In the genomic region with DNA sequence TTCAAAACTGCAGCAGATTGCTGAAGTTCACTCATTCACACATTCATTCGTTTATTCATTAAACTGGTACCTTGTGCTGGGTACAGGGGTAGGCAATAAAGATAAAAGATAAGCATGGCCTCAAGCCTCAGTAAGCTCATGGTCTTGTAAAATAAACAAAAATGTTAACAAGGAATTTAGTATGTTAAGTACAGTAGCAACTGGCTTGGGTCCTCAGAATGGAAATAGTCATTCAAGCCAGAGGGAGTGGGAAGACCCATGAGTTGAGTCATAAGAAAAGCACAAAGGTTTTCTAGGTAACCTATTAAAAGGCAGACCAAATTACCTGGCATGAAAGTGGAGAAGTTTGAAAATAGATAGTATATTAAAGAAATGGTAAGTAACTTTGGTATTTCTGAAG, we compare ENCODE assay signal across 20 cellular contexts.
A peak's percentile ranks its signal among the peaks of the same experiment; 100 is the strongest.
DNase-seq lines count a peak whose midpoint lies in the region; ATAC-seq and TF ChIP-seq lines count a peak whose summit lies in the region.
"Had no signal": no experiment of that assay in that cellular context is flagged by ENCODE, and none has a peak within 500 bp of the region (broad histone marks: within the 10 kb centered on the region; RNA-seq: fewer than 3 reads in every experiment).

No MANE protein-coding gene starts in this region.

- H3K36me3 ChIP-seq in PC-3 (ENCODE audit: low read depth, low read length) (no peaks in the 10 kb centered on the region), brain microvascular endothelial cell (replicated peaks) (no peaks in the 10 kb centered on the region), body of pancreas (replicated peaks in 1 of 2; ENCODE audit: insufficient read depth in 1 of 2, low read depth in 2 of 2) (no peaks in the 10 kb centered on the region)
- H3K36me3 ChIP-seq: cardiac muscle cell had no signal

- BruUV-seq in PC-3 (replicated peaks; lab: Mats Ljungman, UMichigan), result no TSS peak

- ATAC-seq in GM19463 (IDR thresholded peaks at IDR 0.05; ENCODE audit: unreplicated experiment) (peak; percentile 85), HG03135 (IDR thresholded peaks at IDR 0.05; ENCODE audit: unreplicated experiment) (peak; percentile 84), PC-3 (peak; percentile 88), GM18517 (IDR thresholded peaks at IDR 0.05; ENCODE audit: unreplicated experiment) (no peak), body of pancreas (no peak)
- ATAC-seq: natural killer cell treated with Interleukin-12 subunit alpha and Interleukin-12 subunit beta and Interleukin-15 and Interleukin-18, amount 100 ng/mL, for 72 hours had no signal

- DNase-seq in ACHN (peak; percentile 2), PC-3 (peak; percentile 84), hepatic stellate cell (ENCODE audit: low spot score) (no peak), brain microvascular endothelial cell (no peak), body of pancreas (no peak)
- DNase-seq: activated CD4-positive, alpha-beta T cell treated with anti-CD3 and anti-CD28 coated beads for 48 hours; DMS153; hypothalamus; kidney; mesendoderm; NCI-H1417 treated with DMSO at 0.1 percent for 48 hours; NCI-H2171 treated with DMSO at 0.1 percent for 48 hours; SHP77 treated with DMSO at 0.1 percent for 48 hours; stimulated activated CD8-positive, alpha-beta memory T cell treated with anti-CD3 and anti-CD28 coated beads, Interleukin-4, amount 100 ng/mL, for 48 hours; T-helper 1 cell had no signal

- 0 out of 2 replicates have a peak, but pooled peaks cover 6% of the 10 kb centered on the region for H3K9me2 ChIP-seq in PC-3 (replicated peaks; ENCODE audit: low read length)

- H3K27me3 ChIP-seq in PC-3 (ENCODE audit: low read length), result no peaks in the 10 kb centered on the region
- H3K27me3 ChIP-seq in brain microvascular endothelial cell (replicated peaks), result no peaks in the 10 kb centered on the region
- no peaks in the 10 kb centered on the region for H3K27me3 ChIP-seq in body of pancreas
- H3K27me3 ChIP-seq: cardiac muscle cell had no signal

- H3K9me3 ChIP-seq in PC-3 (ENCODE audit: low read length) (no peaks in the 10 kb centered on the region), body of pancreas (no peaks in the 10 kb centered on the region)

- TF ChIP-seq POLR2A in body of pancreas (IDR thresholded peaks at IDR 0.05), result no peak

- H3K4me3 ChIP-seq in PC-3 (ENCODE audit: low read length) (no peak overlapping the region), brain microvascular endothelial cell (ENCODE audit: low read depth, low read length) (no peak overlapping the region), body of pancreas (no peak overlapping the region)
- H3K4me3 ChIP-seq: cardiac muscle cell had no signal

- H3K27ac ChIP-seq in PC-3 (ENCODE audit: low read length) (no peak overlapping the region), brain microvascular endothelial cell (no peak overlapping the region), body of pancreas (no peak overlapping the region)
- H3K27ac ChIP-seq: cardiac muscle cell had no signal

- no peaks in the 10 kb centered on the region for H4K20me1 ChIP-seq in PC-3 (ENCODE audit: low read length)

- intact Hi-C loops in PC-3 (cut with micrococcal nuclease), result loop anchor here (5.0 kb wide), 1 partner anchor 135 kb away; no protein-coding TSS in a partner anchor
- intact Hi-C loops in body of pancreas (cut with DNase I), result no loop called here

- POLR2A ChIA-PET in PC-3 (lab: Charles Lee; ENCODE audit: unreplicated experiment), result interaction anchor here (0.7 kb wide), 1 partner anchor 430 kb away, joined by 3 read pairs; no protein-coding TSS in a partner anchor

- in situ Hi-C loops in ACHN (cut with HindIII; ENCODE audit: low pct_ligation_motif_present, low pct_unique_long_range_greater_than_20kb, low sequenced_read_pairs), result no loop called here
- in situ Hi-C loops in brain microvascular endothelial cell (cut with HindIII; ENCODE audit: low pct_ligation_motif_present, low sequenced_read_pairs), result no loop called here

- H3K9ac ChIP-seq in PC-3 (ENCODE audit: low read length), result no peak overlapping the region

- no peaks in the 10 kb centered on the region for H3F3A ChIP-seq in PC-3 (ENCODE audit: low read length, unreplicated experiment)

- peak overlapping the region; percentile 38 for H3K4me2 ChIP-seq in PC-3 (ENCODE audit: low read length)

- WGBS in body of pancreas, 2 donors, result 75 to 87% methylated on average over 1 of the region's 1 CpG

- peaks cover 36% of the 10 kb centered on the region for H3K4me1 ChIP-seq in PC-3 (ENCODE audit: insufficient read depth, low read length)
- no peaks in the 10 kb centered on the region for H3K4me1 ChIP-seq in body of pancreas

- TF ChIP-seq CTCF in PC-3 (conservative IDR thresholded peaks at IDR 0.05; ENCODE audit: low read depth, low read length), result no peak
- TF ChIP-seq CTCF in brain microvascular endothelial cell (IDR thresholded peaks at IDR 0.05; ENCODE audit: low read depth, low read length, missing control alignments), result no peak
- no peak for TF ChIP-seq CTCF in body of pancreas (IDR thresholded peaks at IDR 0.05)

- no peak overlapping the region for H2AFZ ChIP-seq in PC-3 (ENCODE audit: low read length)

- no peaks in the 10 kb centered on the region for H3K79me2 ChIP-seq in PC-3 (ENCODE audit: low read length)

- CTCF ChIA-PET in PC-3 (lab: Charles Lee), result no interaction called here

Comparison
In these comparisons a context has a peak if more than half of its experiments do, and no peak if none do; other contexts are left out.
1. DNase-seq: peak in ACHN (single experiment) and PC-3 (single experiment); none in hepatic stellate cell (single experiment), brain microvascular endothelial cell (single experiment) and body of pancreas (0 of 4).
2. ATAC-seq: peak in GM19463 (single experiment), HG03135 (single experiment) and PC-3 (single experiment); none in GM18517 (single experiment) and body of pancreas (single experiment).